8 cellular contexts compared by ENCODE assay signal in the genomic region with DNA sequence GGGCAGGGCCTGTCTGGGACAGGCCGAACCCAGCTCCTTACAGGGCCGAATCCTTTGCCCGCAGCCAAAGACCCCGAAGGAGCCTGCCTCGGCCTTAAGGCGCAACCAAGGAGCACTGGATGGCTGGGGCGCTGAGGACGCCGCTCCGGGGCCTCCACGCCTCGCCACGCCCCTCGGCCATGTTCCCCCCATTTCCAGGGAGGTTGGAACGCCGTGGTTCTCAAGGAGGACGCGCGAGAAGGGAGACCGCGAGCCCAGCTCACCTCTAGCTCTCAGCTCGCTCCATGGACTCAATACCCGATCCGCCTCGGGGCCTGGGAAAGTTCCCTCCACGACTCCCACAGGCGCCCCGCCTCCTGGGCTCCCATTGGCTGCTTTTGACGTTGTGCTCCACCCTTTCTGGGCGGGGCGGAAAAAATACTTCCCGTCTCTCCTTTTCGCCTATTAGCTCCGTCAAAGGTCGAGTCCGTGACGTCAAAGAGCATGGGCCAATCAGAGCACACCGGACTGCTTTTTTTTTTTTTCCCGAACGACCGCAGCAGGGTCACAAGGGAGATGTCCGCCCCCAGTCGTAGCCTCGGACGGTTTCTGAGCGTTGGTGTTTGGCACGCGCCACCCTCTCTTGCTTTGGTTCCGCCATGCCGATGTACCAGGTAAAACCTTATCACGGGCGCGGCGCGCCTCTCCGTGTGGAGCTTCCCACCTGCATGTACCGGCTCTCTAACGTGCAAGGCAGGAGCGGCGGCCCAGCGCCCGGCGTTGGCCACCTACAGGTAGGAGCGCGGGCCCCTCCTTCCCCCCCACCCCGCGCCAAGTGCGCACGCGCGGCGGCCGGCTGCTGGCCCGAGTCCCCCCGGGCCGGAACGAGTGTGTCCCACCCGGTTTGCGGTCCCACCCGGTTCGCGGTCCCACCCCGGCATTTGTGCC.
DNase-seq lines count a peak whose midpoint lies in the region; ATAC-seq and TF ChIP-seq lines count a peak whose summit lies in the region.

No MANE protein-coding gene starts in this region.

- H3K27me3 ChIP-seq in right cardiac atrium (ENCODE audit: control insufficient read depth, insufficient read depth), result no peaks in the 10 kb centered on the region
- H3K27me3 ChIP-seq in vagina, result no peaks in the 10 kb centered on the region

- intact Hi-C loops in right cardiac atrium (cut with DNase I) (no loop called here), vagina (cut with DNase I) (no loop called here)

- peaks cover 0 to 9% of the 10 kb centered on the region in 2 donors for H3K36me3 ChIP-seq in vagina

- peak; percentile 96 for DNase-seq in GM13977 (ENCODE audit: low spot score)
- peak; percentile 99 for DNase-seq in NCI-H1694 (lab: John Stamatoyannopoulos, UW)
- DNase-seq in T-helper 17 cell, result peak; percentile 88 to 95 (median 93)
- DNase-seq in anterior cingulate cortex (lab: John Stamatoyannopoulos, UW), result peak; percentile 76 to 99 (median 96)
- DNase-seq in right cardiac atrium, result peak; percentile 98 to 100 (median 99)
- DNase-seq in pulmonary artery endothelial cell (ENCODE audit: low read depth, low spot score), result peak; percentile 98
- DNase-seq in vagina (ENCODE audit: extremely low spot score in 2 of 2), result peak; percentile 98 to 99

- H3K9me3 ChIP-seq in T-helper 17 cell (ENCODE audit: control insufficient read depth, low read length, poor library complexity, severe bottlenecking) (no peaks in the 10 kb centered on the region), right cardiac atrium (ENCODE audit: control insufficient read depth, low read length) (no peaks in the 10 kb centered on the region), vagina (no peaks in the 10 kb centered on the region)

- H3K27ac ChIP-seq in right cardiac atrium (ENCODE audit: low read length) (peak overlapping the region; percentile 100), vagina (peak overlapping the region; percentile 90)

- no peaks in the 10 kb centered on the region for H3K27me3 Mint-ChIP-seq in T-helper 17 cell

- H3K4me3 ChIP-seq in right cardiac atrium (ENCODE audit: low read length) (peak overlapping the region; percentile 90), vagina (peak overlapping the region; percentile 86 to 87)

- no peak for TF ChIP-seq CTCF in GM13977 (IDR thresholded peaks at IDR 0.05; ENCODE audit: extremely low read depth, insufficient read depth, missing control alignments)
- peak in 2 of 3 experiments; percentile 33 to 47 for TF ChIP-seq CTCF in vagina (IDR thresholded peaks at IDR 0.05)

- WGBS in right cardiac atrium, result under 1% methylated on average over 83 of the region's 83 CpGs

- peak; percentile 85 for ATAC-seq in HG02884 (IDR thresholded peaks at IDR 0.05; ENCODE audit: unreplicated experiment)
- ATAC-seq in T-helper 17 cell, result peak; percentile 87
- ATAC-seq in right cardiac atrium, result peak; percentile 97 to 98

- H3K4me1 ChIP-seq in right cardiac atrium (ENCODE audit: control insufficient read depth, insufficient read depth, low read length), result peaks cover 4% of the 10 kb centered on the region
- peaks cover 12% of the 10 kb centered on the region for H3K4me1 ChIP-seq in vagina

- in situ Hi-C loops in GM13977 (cut with MboI; ENCODE audit: low pct_unique_long_range_greater_than_20kb, low sequenced_read_pairs, unreplicated experiment), result loop anchor here (25.0 kb wide), 1 partner anchor 265 kb away; no protein-coding TSS in a partner anchor

- peaks cover 12% of the 10 kb centered on the region for H3K4me1 Mint-ChIP-seq in T-helper 17 cell

- H3K4me3 Mint-ChIP-seq in T-helper 17 cell, result peak overlapping the region; percentile 93

- no peaks in the 10 kb centered on the region for H3K36me3 Mint-ChIP-seq in T-helper 17 cell (ENCODE audit: low read depth)

- peak in 1 of 2 donors; percentile 55 for TF ChIP-seq POLR2A in vagina (IDR thresholded peaks at IDR 0.05)

- H3K27ac Mint-ChIP-seq in T-helper 17 cell, result peak overlapping the region; percentile 89

Comparison
In these comparisons a context has a peak if more than half of its experiments do, and no peak if none do; other contexts are left out.
1. Peak in every context shown above with its lines: DNase-seq, ATAC-seq, H3K4me3 ChIP-seq and H3K27ac ChIP-seq.